9 cellular contexts compared by ENCODE assay signal in genomic region chr9:129910628-129911567, GRCh38.
A peak's percentile ranks its signal among the peaks of the same experiment; 100 is the strongest.
DNase-seq lines count a peak whose midpoint lies in the region; ATAC-seq and TF ChIP-seq lines count a peak whose summit lies in the region.
"Had no signal": no experiment of that assay in that cellular context is flagged by ENCODE, and none has a peak within 500 bp of the region (broad histone marks: within the 10 kb centered on the region; RNA-seq: fewer than 3 reads in every experiment).

No MANE protein-coding gene starts in this region.

- no peaks in the 10 kb centered on the region for H3K27me3 ChIP-seq in SJCRH30

- H3K36me3 ChIP-seq in SJCRH30: peaks cover 4% of the 10 kb centered on the region; the same call in 1 of the 2 replicates

- peaks cover 3% of the 10 kb centered on the region; the same call in 1 of the 2 replicates for H3K4me1 ChIP-seq in SJCRH30

- H3K27ac ChIP-seq in SJCRH30: no peak overlapping the region

- no peak overlapping the region for H3K4me3 ChIP-seq in SJCRH30

- no peak for DNase-seq in activated CD4-positive, CD25-positive, alpha-beta regulatory T cell treated with anti-CD3 and anti-CD28 coated beads, Interleukin-2, amount 50 U/mL, for 72 hours
- DNase-seq in SJCRH30: peak; percentile 34 to 46
- peak; percentile 58 to 74 for DNase-seq in erythroblast (lab: John Stamatoyannopoulos, UW)
- DNase-seq in smooth muscle cell of the brain vasculature (ENCODE audit: low read depth, low spot score): peak; percentile 79
- no peak for DNase-seq in DMS53 (lab: John Stamatoyannopoulos, UW)
- no peak for DNase-seq in NCI-H446 treated with DMSO at 0.1 percent for 48 hours (lab: John Stamatoyannopoulos, UW)
- DNase-seq: AML-193 had no signal

- TF ChIP-seq POLR2A in erythroblast (IDR thresholded peaks at IDR 0.05; ENCODE audit: low read length): no peak

- H3K9me3 ChIP-seq in SJCRH30 (replicated peaks): no peaks in the 10 kb centered on the region

- ATAC-seq in activated CD4-positive, CD25-positive, alpha-beta regulatory T cell treated with anti-CD3 and anti-CD28 coated beads, Interleukin-2, amount 50 U/mL, for 24 hours: peak; percentile 71 to 79
- no peak for ATAC-seq in GM21717 (IDR thresholded peaks at IDR 0.05; ENCODE audit: unreplicated experiment)

Comparison
In these comparisons a context has a peak if more than half of its experiments do, and no peak if none do; other contexts are left out.
1. DNase-seq: peak in SJCRH30 (2 of 2), erythroblast (2 of 2) and smooth muscle cell of the brain vasculature (single experiment); none in activated CD4-positive, CD25-positive, alpha-beta regulatory T cell treated with anti-CD3 and anti-CD28 coated beads, Interleukin-2, amount 50 U/mL, for 72 hours (single experiment), DMS53 (single experiment) and NCI-H446 treated with DMSO at 0.1 percent for 48 hours (single experiment).